ENCODE assay signal across 1 cellular context in genomic region chr12:49502590-49502989, GRCh38.
TF ChIP-seq lines count a peak whose summit lies in the region.

No MANE protein-coding gene starts in this region.

TF ChIP-seq in IMR-90, 13 proteins besides CTCF, POLR2A, EP300 and RAD21:
- TF ChIP-seq, protein P1, sequence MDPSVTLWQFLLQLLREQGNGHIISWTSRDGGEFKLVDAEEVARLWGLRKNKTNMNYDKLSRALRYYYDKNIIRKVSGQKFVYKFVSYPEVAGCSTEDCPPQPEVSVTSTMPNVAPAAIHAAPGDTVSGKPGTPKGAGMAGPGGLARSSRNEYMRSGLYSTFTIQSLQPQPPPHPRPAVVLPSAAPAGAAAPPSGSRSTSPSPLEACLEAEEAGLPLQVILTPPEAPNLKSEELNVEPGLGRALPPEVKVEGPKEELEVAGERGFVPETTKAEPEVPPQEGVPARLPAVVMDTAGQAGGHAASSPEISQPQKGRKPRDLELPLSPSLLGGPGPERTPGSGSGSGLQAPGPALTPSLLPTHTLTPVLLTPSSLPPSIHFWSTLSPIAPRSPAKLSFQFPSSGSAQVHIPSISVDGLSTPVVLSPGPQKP (IDR thresholded peaks at IDR 0.05; ENCODE audit: borderline replicate concordance, low read depth, low read length): no peak
- no peak for TF ChIP-seq MAFK (IDR thresholded peaks at IDR 0.05; ENCODE audit: low read depth, low read length)
- TF ChIP-seq RCOR1 (IDR thresholded peaks at IDR 0.05; ENCODE audit: insufficient replicate concordance, low read length): no peak
- no peak for TF ChIP-seq FOS (IDR thresholded peaks at IDR 0.05; ENCODE audit: low read depth, low read length)
- TF ChIP-seq RFX5 (IDR thresholded peaks at IDR 0.05; ENCODE audit: low read depth, low read length): no peak
- no peak for TF ChIP-seq SMC3 (IDR thresholded peaks at IDR 0.05; ENCODE audit: low read depth, low read length)
- no peak for TF ChIP-seq CEBPB (IDR thresholded peaks at IDR 0.05; ENCODE audit: low read depth, low read length)
- TF ChIP-seq BHLHE40 (IDR thresholded peaks at IDR 0.05; ENCODE audit: low read depth, low read length): no peak
- no peak for TF ChIP-seq MAZ (IDR thresholded peaks at IDR 0.05; ENCODE audit: borderline replicate concordance, low read depth, low read length)
- no peak for TF ChIP-seq USF2 (IDR thresholded peaks at IDR 0.05; ENCODE audit: low read depth, low read length)
- TF ChIP-seq MXI1 (IDR thresholded peaks at IDR 0.05; ENCODE audit: borderline replicate concordance, low read depth, low read length): no peak
- TF ChIP-seq NFE2L2 (IDR thresholded peaks at IDR 0.05; ENCODE audit: low read depth, low read length): no peak
- TF ChIP-seq CHD1 (IDR thresholded peaks at IDR 0.05; ENCODE audit: low read depth, low read length): no peak
